13 cellular contexts compared by ENCODE assay signal in the genomic region with DNA sequence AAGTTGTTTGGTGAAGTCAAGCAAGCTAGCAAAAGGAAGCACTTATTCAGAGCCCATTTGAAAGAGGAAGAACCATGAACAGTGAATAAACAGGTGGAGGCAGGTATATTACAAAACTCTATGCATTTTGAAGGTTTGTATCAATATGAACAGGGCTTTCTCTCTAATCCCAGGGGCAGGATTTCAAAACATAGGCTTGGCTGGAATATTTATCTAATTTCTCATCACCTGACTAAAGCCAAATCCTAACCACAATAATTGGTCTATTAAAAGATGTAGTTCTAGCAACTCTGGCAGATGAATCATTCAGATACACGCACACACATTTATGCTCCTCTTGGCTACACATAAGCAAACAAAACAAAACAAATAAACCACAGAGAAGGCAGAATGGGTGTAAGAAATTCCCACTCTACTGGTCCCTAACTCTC.
A peak's percentile ranks its signal among the peaks of the same experiment; 100 is the strongest.
DNase-seq lines count a peak whose midpoint lies in the region; ATAC-seq and TF ChIP-seq lines count a peak whose summit lies in the region.
"Had no signal": no experiment of that assay in that cellular context is flagged by ENCODE, and none has a peak within 500 bp of the region (broad histone marks: within the 10 kb centered on the region; RNA-seq: fewer than 3 reads in every experiment).

No MANE protein-coding gene starts in this region.

- no peaks in the 10 kb centered on the region for H4K20me1 ChIP-seq in fibroblast of lung (ENCODE audit: control insufficient read depth, extremely low read depth, insufficient read depth, low read length)

- DNase-seq in NCI-H510A treated with DMSO at 0.1 percent for 48 hours (lab: John Stamatoyannopoulos, UW), result peak; percentile 5
- no peak for DNase-seq in NCI-H510A (lab: John Stamatoyannopoulos, UW)
- DNase-seq in SJSA1 (ENCODE audit: low read depth in 1 of 2, low spot score in 2 of 2), result peak in 1 of 2 experiments; percentile 76
- peak; percentile 71 to 95 for DNase-seq in fibroblast of lung (ENCODE audit: low read depth in 2 of 2)
- DNase-seq in uterus, result no peak
- DNase-seq in HUDEP-2 (lab: John Stamatoyannopoulos, UW; ENCODE audit: unreplicated experiment in 76 of 76), result no peak
- DNase-seq: activated CD4-positive, CD25-positive, alpha-beta regulatory T cell; activated naive CD4-positive, alpha-beta T cell treated with anti-CD3 and anti-CD28 coated beads for 36 hours; Karpas-422; right lobe of liver had no signal

- TF ChIP-seq POLR2A in uterus (IDR thresholded peaks at IDR 0.05), result no peak

- H3K9ac ChIP-seq in fibroblast of lung (ENCODE audit: insufficient read depth, low read length), result no peak overlapping the region

- H3K4me3 ChIP-seq in SJSA1 (no peak overlapping the region), fibroblast of lung (replicated peaks in 1 of 4; ENCODE audit: control extremely low read depth in 1 of 4, insufficient read depth in 1 of 4, low read depth in 3 of 4, low read length in 4 of 4) (no peak overlapping the region), uterus (no peak overlapping the region)
- H3K4me3 ChIP-seq: lung, right lobe of liver had no signal

- H2AFZ ChIP-seq in fibroblast of lung (ENCODE audit: low read length), result no peak overlapping the region

- peaks cover 41% of the 10 kb centered on the region for H3K4me1 ChIP-seq in SJSA1 (replicated peaks)
- H3K4me1 ChIP-seq in fibroblast of lung (ENCODE audit: control insufficient read depth, extremely low read depth, insufficient read depth, low read length), result no peaks in the 10 kb centered on the region
- H3K4me1 ChIP-seq in uterus, result peaks cover 0 to 6% of the 10 kb centered on the region in 2 donors
- H3K4me1 ChIP-seq: right lobe of liver had no signal

- no peaks in the 10 kb centered on the region for H3K9me3 ChIP-seq in SJSA1 (replicated peaks)
- H3K9me3 ChIP-seq in fibroblast of lung (ENCODE audit: control insufficient read depth, insufficient read depth, low read depth, low read length), result no peaks in the 10 kb centered on the region
- H3K9me3 ChIP-seq in uterus, result no peaks in the 10 kb centered on the region
- H3K9me3 ChIP-seq: right lobe of liver had no signal

- H3K79me2 ChIP-seq in fibroblast of lung (ENCODE audit: control insufficient read depth, insufficient read depth, low read length), result no peaks in the 10 kb centered on the region

- no peaks in the 10 kb centered on the region for H3K27me3 ChIP-seq in SJSA1 (replicated peaks)
- no peaks in the 10 kb centered on the region for H3K27me3 ChIP-seq in fibroblast of lung (ENCODE audit: control insufficient read depth, insufficient read depth, low read length)
- no peaks in the 10 kb centered on the region for H3K27me3 ChIP-seq in uterus
- H3K27me3 ChIP-seq: right lobe of liver had no signal

- ATAC-seq in HG03045 (IDR thresholded peaks at IDR 0.05; ENCODE audit: unreplicated experiment) (no peak), HG02588 (IDR thresholded peaks at IDR 0.05; ENCODE audit: unreplicated experiment) (no peak)

- peak overlapping the region; percentile 74 for H3K27ac ChIP-seq in SJSA1
- no peak overlapping the region for H3K27ac ChIP-seq in fibroblast of lung (ENCODE audit: insufficient read depth, low read length)
- peak overlapping the region; percentile 24 to 64 for H3K27ac ChIP-seq in uterus
- H3K27ac ChIP-seq: right lobe of liver had no signal

- H3K4me2 ChIP-seq in fibroblast of lung (ENCODE audit: extremely low read depth, insufficient read depth, low read length), result no peak overlapping the region

- H3K36me3 ChIP-seq in SJSA1 (no peaks in the 10 kb centered on the region), fibroblast of lung (ENCODE audit: control insufficient read depth, insufficient read depth, low read length) (no peaks in the 10 kb centered on the region), uterus (no peaks in the 10 kb centered on the region)
- H3K36me3 ChIP-seq: right lobe of liver had no signal

- intact Hi-C loops in uterus (cut with DNase I; ENCODE audit: low total_unique reads), result no loop called here

- TF ChIP-seq CTCF in fibroblast of lung (conservative IDR thresholded peaks at IDR 0.05 in 1 of 2, IDR thresholded peaks at IDR 0.05 in 1 of 2; ENCODE audit: low read depth in 1 of 2, low read length in 2 of 2) (no peak), uterus (IDR thresholded peaks at IDR 0.05) (no peak)

Comparison
In these comparisons a context has a peak if more than half of its experiments do, and no peak if none do; other contexts are left out.
1. DNase-seq: peak in NCI-H510A treated with DMSO at 0.1 percent for 48 hours (single experiment) and fibroblast of lung (2 of 2); none in NCI-H510A (single experiment), uterus (0 of 2) and HUDEP-2 (0 of 76).